In the genomic region with DNA sequence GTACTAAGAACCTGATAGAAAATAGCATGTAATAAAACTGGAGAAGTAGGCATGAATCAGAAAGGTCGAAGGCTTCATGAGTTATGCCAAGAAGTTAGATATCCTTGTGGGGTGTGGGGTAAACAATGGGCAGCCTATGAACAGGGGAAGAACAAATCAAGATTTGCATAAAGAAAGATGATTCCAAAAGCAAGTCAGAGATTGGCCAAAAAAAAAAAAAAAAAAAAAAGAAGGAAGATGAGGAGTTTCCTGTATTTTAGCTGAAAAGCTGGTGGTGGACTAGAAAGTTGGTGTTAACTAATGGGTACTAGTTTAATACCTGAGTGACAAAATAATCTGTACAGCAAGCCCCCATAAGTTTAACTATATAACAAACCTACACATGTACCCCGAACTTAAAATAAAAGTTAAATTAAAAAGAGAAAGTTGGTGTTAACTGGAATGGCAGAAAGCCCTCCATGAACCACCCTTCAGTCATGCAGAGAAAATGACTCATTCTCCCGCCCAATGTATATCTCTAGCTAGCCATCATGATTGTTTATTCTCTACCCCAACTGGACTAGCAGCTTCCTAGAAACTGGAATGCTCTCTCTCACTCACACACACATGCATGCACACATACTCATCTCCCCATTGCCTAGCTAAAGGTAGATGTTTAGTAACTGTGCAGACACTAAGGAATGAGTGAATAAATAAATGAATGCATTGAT, we compare ENCODE assay signal across 12 cellular contexts. TPM values are rescaled to one million over a fixed set of nuclear protein-coding genes. Genes with fewer than 3 reads are reported as not detected.
DNase-seq lines count a peak whose midpoint lies in the region; ATAC-seq and TF ChIP-seq lines count a peak whose summit lies in the region.
"Had no signal": no experiment of that assay in that cellular context is flagged by ENCODE, and none has a peak within 500 bp of the region (broad histone marks: within the 10 kb centered on the region; RNA-seq: fewer than 3 reads in every experiment).

No MANE protein-coding gene starts in this region.

- TF ChIP-seq CTCF in A673 (conservative IDR thresholded peaks at IDR 0.05; ENCODE audit: low read depth, low read length) (no peak), fibroblast of mammary gland (conservative IDR thresholded peaks at IDR 0.05; ENCODE audit: control insufficient read depth, insufficient read depth, low read depth, low read length) (no peak), OCI-LY7 (conservative IDR thresholded peaks at IDR 0.05; ENCODE audit: low read length) (no peak)

- no peak for ATAC-seq in T-helper 17 cell
- ATAC-seq in HG02623 (IDR thresholded peaks at IDR 0.05; ENCODE audit: unreplicated experiment) = no peak
- no peak for ATAC-seq in HG03521 (IDR thresholded peaks at IDR 0.05; ENCODE audit: unreplicated experiment)
- ATAC-seq: activated CD8-positive, alpha-beta memory T cell treated with anti-CD3 and anti-CD28 coated beads, Interleukin-2, amount 10 ng/mL, durations not matched to agents 7 days and 5 days had no signal

- H3K4me1 Mint-ChIP-seq in T-helper 17 cell = peaks cover 4% of the 10 kb centered on the region
- H3K4me1 Mint-ChIP-seq: nephron had no signal

- peak overlapping the region; percentile 74 for H3K27ac Mint-ChIP-seq in T-helper 17 cell
- H3K27ac Mint-ChIP-seq: activated CD8-positive, alpha-beta memory T cell treated with anti-CD3 and anti-CD28 coated beads, Interleukin-2, amount 10 ng/mL, durations not matched to agents 7 days and 5 days; nephron had no signal

- no peaks in the 10 kb centered on the region for H3K36me3 Mint-ChIP-seq in T-helper 17 cell (ENCODE audit: low read depth)

- no peaks in the 10 kb centered on the region for H3K36me3 ChIP-seq in A673 (ENCODE audit: insufficient read depth, low read length, poor library complexity, severe bottlenecking)
- no peaks in the 10 kb centered on the region for H3K36me3 ChIP-seq in OCI-LY7 (ENCODE audit: insufficient read depth, low read length)

- H3K4me3 ChIP-seq in A673 (ENCODE audit: low read depth, low read length, poor library complexity, severe bottlenecking) (no peak overlapping the region), fibroblast of mammary gland (ENCODE audit: control insufficient read depth, low read depth, low read length) (no peak overlapping the region), OCI-LY7 (ENCODE audit: low read depth, low read length, poor library complexity, severe bottlenecking) (no peak overlapping the region)

- H3K27me3 ChIP-seq in A673 (replicated peaks; ENCODE audit: insufficient read depth, low read depth, low read length, poor library complexity) = no peaks in the 10 kb centered on the region

- H3K27ac ChIP-seq in A673 (ENCODE audit: low read depth, low read length, poor library complexity, severe bottlenecking) = no peak overlapping the region
- no peak overlapping the region for H3K27ac ChIP-seq in OCI-LY7 (ENCODE audit: low read depth, low read length, poor library complexity, severe bottlenecking)

- no peak overlapping the region for H3K4me2 ChIP-seq in OCI-LY7 (ENCODE audit: low read length)

- H3K4me3 Mint-ChIP-seq in T-helper 17 cell = no peak overlapping the region
- H3K4me3 Mint-ChIP-seq: activated CD8-positive, alpha-beta memory T cell treated with anti-CD3 and anti-CD28 coated beads, Interleukin-2, amount 10 ng/mL, durations not matched to agents 7 days and 5 days; nephron had no signal

- POLR2A ChIA-PET in A673 (lab: Charles Lee; ENCODE audit: low non-redundant PET) (interaction anchor here (0.6 kb wide), 1 partner anchor 51 kb away, joined by 7 read pairs; no protein-coding TSS in a partner anchor), OCI-LY7 (lab: Charles Lee) (interaction anchor here (0.6 to 1.3 kb wide), 5 partner anchors 9 to 144 kb away, joined by 3 to 4 read pairs (median 3); no protein-coding TSS in a partner anchor)

- no peaks in the 10 kb centered on the region for H3K27me3 Mint-ChIP-seq in T-helper 17 cell
- H3K27me3 Mint-ChIP-seq: activated CD8-positive, alpha-beta memory T cell treated with anti-CD3 and anti-CD28 coated beads, Interleukin-2, amount 10 ng/mL, durations not matched to agents 7 days and 5 days had no signal

- CTCF ChIA-PET in A673 (lab: Charles Lee) (interaction anchor here (0.6 kb wide), 1 partner anchor 140 kb away, joined by 6 read pairs; no protein-coding TSS in a partner anchor), OCI-LY7 (lab: Charles Lee; ENCODE audit: unreplicated experiment) (no interaction called here)

- BruUV-seq in A673 (replicated peaks; lab: Mats Ljungman, UMichigan) (no TSS peak), OCI-LY7 (replicated peaks; lab: Mats Ljungman, UMichigan) (no TSS peak)

- no peaks in the 10 kb centered on the region for H3K79me2 ChIP-seq in OCI-LY7 (ENCODE audit: insufficient read depth, low read depth, low read length)

- H3K9me3 ChIP-seq in A673 (ENCODE audit: low read depth, low read length, poor library complexity, severe bottlenecking) = no peaks in the 10 kb centered on the region
- H3K9me3 ChIP-seq in T-helper 17 cell (ENCODE audit: control insufficient read depth, low read length, poor library complexity, severe bottlenecking) = no peaks in the 10 kb centered on the region
- no peaks in the 10 kb centered on the region for H3K9me3 ChIP-seq in OCI-LY7 (ENCODE audit: low read length)

- no peaks in the 10 kb centered on the region for H3K9me2 ChIP-seq in OCI-LY7 (ENCODE audit: insufficient read depth, low read length)

- H3K4me1 ChIP-seq in A673 (ENCODE audit: insufficient read depth, low read length, poor library complexity, severe bottlenecking) (peaks cover 22% of the 10 kb centered on the region), OCI-LY7 (ENCODE audit: insufficient read depth, low read length, poor library complexity, severe bottlenecking) (peaks cover 8% of the 10 kb centered on the region)

- H4K20me1 ChIP-seq in OCI-LY7 (ENCODE audit: insufficient read depth, low read length) = no peaks in the 10 kb centered on the region

- DNase-seq in A673 (ENCODE audit: low spot score) = peak; percentile 53
- DNase-seq in HCEC 1CT = peak; percentile 76
- DNase-seq in T-helper 17 cell = no peak
- peak; percentile 75 for DNase-seq in fibroblast of mammary gland (ENCODE audit: low read depth)
- DNase-seq in SHP77 treated with DMSO at 0.1 percent for 48 hours (lab: John Stamatoyannopoulos, UW) = no peak
- no peak for DNase-seq in OCI-LY7 (ENCODE audit: low spot score)
- DNase-seq: activated CD8-positive, alpha-beta memory T cell treated with anti-CD3 and anti-CD28 coated beads, Interleukin-2, amount 10 ng/mL, durations not matched to agents 7 days and 5 days; kidney; NCI-H2171 had no signal

- intact Hi-C loops in A673 (cut with micrococcal nuclease; ENCODE audit: unreplicated experiment) (no loop called here), OCI-LY7 (cut with micrococcal nuclease; ENCODE audit: unreplicated experiment) (no loop called here)

- no peak overlapping the region for H2AFZ ChIP-seq in OCI-LY7 (ENCODE audit: low read length)

RNA-seq across cellular contexts. Expression of a gene that starts 41.7 kb away (rescaled TPM):
- total RNA-seq in A673 (2021) (88.5 and 93.1 TPM in 2 replicates), T-helper 17 cell (10 to 100 TPM; 14.4 to 17.1 TPM), OCI-LY7 (2022) (25.2 and 25.7 TPM in 2 replicates)
- total RNA-seq in OCI-LY7 (2014; rRNA removed; shearing (Covaris generic)) = 20.6 and 20.9 TPM in 2 replicates

Comparison
In these comparisons a context has a peak if more than half of its experiments do, and no peak if none do; other contexts are left out.
1. DNase-seq: peak in A673 (single experiment), HCEC 1CT (single experiment) and fibroblast of mammary gland (single experiment); none in T-helper 17 cell (0 of 3), SHP77 treated with DMSO at 0.1 percent for 48 hours (single experiment) and OCI-LY7 (single experiment).